ENCODE assay signal across 8 cellular contexts in genomic region chr1:25904942-25905679, GRCh38. TPM values are rescaled to one million over a fixed set of nuclear protein-coding genes. Genes with fewer than 3 reads are reported as not detected.
DNase-seq lines count a peak whose midpoint lies in the region; ATAC-seq and TF ChIP-seq lines count a peak whose summit lies in the region.

No MANE protein-coding gene starts in this region.

- peaks cover 5% of the 10 kb centered on the region for H3K4me1 Mint-ChIP-seq in activated T-helper 17 cell treated with anti-CD3 and anti-CD28 coated beads, Interleukin-2, amount 50 U/mL, for 72 hours
- H3K4me1 Mint-ChIP-seq in naive thymus-derived CD8-positive, alpha-beta T cell = peaks cover 8 to 26% (median 19%) of the 10 kb centered on the region in 4 donors
- peaks cover 2 to 23% of the 10 kb centered on the region in 2 donors for H3K4me1 Mint-ChIP-seq in stimulated activated naive B cell treated with anti-CD40 and anti-IgM and Interleukin-4, amounts not matched to agents 10 μg/mL and 1 μg/mL and 100 μg/mL, for 72 hours

- peaks cover 53% of the 10 kb centered on the region for H3K36me3 Mint-ChIP-seq in activated T-helper 17 cell treated with anti-CD3 and anti-CD28 coated beads, Interleukin-2, amount 50 U/mL, for 72 hours (ENCODE audit: low read depth)
- peaks cover 0 to 19% (median 9%) of the 10 kb centered on the region in 3 donors for H3K36me3 Mint-ChIP-seq in naive thymus-derived CD8-positive, alpha-beta T cell
- peaks cover 10 to 11% of the 10 kb centered on the region in 2 donors for H3K36me3 Mint-ChIP-seq in stimulated activated naive B cell treated with anti-CD40 and anti-IgM and Interleukin-4, amounts not matched to agents 10 μg/mL and 1 μg/mL and 100 μg/mL, for 72 hours

- H3K4me3 ChIP-seq in fibroblast of mammary gland (ENCODE audit: control insufficient read depth, low read depth, low read length) = peak overlapping the region; percentile 78

- DNase-seq in DMS53 treated with DMSO at 0.1 percent for 48 hours (lab: John Stamatoyannopoulos, UW; ENCODE audit: unreplicated experiment) (peak; percentile 83), GOT3 (lab: John Stamatoyannopoulos, UW) (peak; percentile 70), LoVo (ENCODE audit: low spot score) (peak; percentile 88), RPMI7951 (ENCODE audit: low read depth) (peak; percentile 93), fibroblast of mammary gland (ENCODE audit: low read depth) (peak; percentile 84)
- peak; percentile 76 to 96 (median 88) for DNase-seq in naive thymus-derived CD8-positive, alpha-beta T cell
- peak; percentile 78 for DNase-seq in stimulated activated naive B cell treated with anti-CD40 and anti-IgM and Interleukin-4, amounts not matched to agents 10 μg/mL and 1 μg/mL and 100 μg/mL, for 72 hours

- H3K9me3 Mint-ChIP-seq in activated T-helper 17 cell treated with anti-CD3 and anti-CD28 coated beads, Interleukin-2, amount 50 U/mL, for 72 hours = no peaks in the 10 kb centered on the region
- H3K9me3 Mint-ChIP-seq in naive thymus-derived CD8-positive, alpha-beta T cell = no peaks in the 10 kb centered on the region
- H3K9me3 Mint-ChIP-seq in stimulated activated naive B cell treated with anti-CD40 and anti-IgM and Interleukin-4, amounts not matched to agents 10 μg/mL and 1 μg/mL and 100 μg/mL, for 72 hours = no peaks in the 10 kb centered on the region

- peak overlapping the region; percentile 88 for H3K27ac Mint-ChIP-seq in activated T-helper 17 cell treated with anti-CD3 and anti-CD28 coated beads, Interleukin-2, amount 50 U/mL, for 72 hours
- H3K27ac Mint-ChIP-seq in naive thymus-derived CD8-positive, alpha-beta T cell = peak overlapping the region; percentile 84 to 97 (median 94)
- peak overlapping the region; percentile 51 for H3K27ac Mint-ChIP-seq in stimulated activated naive B cell treated with anti-CD40 and anti-IgM and Interleukin-4, amounts not matched to agents 10 μg/mL and 1 μg/mL and 100 μg/mL, for 72 hours

- no peaks in the 10 kb centered on the region for H3K27me3 Mint-ChIP-seq in activated T-helper 17 cell treated with anti-CD3 and anti-CD28 coated beads, Interleukin-2, amount 50 U/mL, for 72 hours
- H3K27me3 Mint-ChIP-seq in naive thymus-derived CD8-positive, alpha-beta T cell = no peaks in the 10 kb centered on the region
- no peaks in the 10 kb centered on the region for H3K27me3 Mint-ChIP-seq in stimulated activated naive B cell treated with anti-CD40 and anti-IgM and Interleukin-4, amounts not matched to agents 10 μg/mL and 1 μg/mL and 100 μg/mL, for 72 hours

- peak; percentile 5 for TF ChIP-seq CTCF in fibroblast of mammary gland (conservative IDR thresholded peaks at IDR 0.05; ENCODE audit: control insufficient read depth, insufficient read depth, low read depth, low read length)

- H3K4me3 Mint-ChIP-seq in activated T-helper 17 cell treated with anti-CD3 and anti-CD28 coated beads, Interleukin-2, amount 50 U/mL, for 72 hours = peak overlapping the region; percentile 98
- H3K4me3 Mint-ChIP-seq in naive thymus-derived CD8-positive, alpha-beta T cell = peak overlapping the region; percentile 84 to 98 (median 92)
- H3K4me3 Mint-ChIP-seq in stimulated activated naive B cell treated with anti-CD40 and anti-IgM and Interleukin-4, amounts not matched to agents 10 μg/mL and 1 μg/mL and 100 μg/mL, for 72 hours = peak overlapping the region; percentile 89 to 94

- POLR2A ChIA-PET in naive thymus-derived CD8-positive, alpha-beta T cell (lab: Charles Lee) = interaction anchor here (0.8 to 4.6 kb wide), 10 partner anchors 9 to 94 kb away, joined by 3 to 29 read pairs (median 9); partner anchors contain the start of genes MTFR1L, PAFAH2 and PAQR7

- ATAC-seq in activated T-helper 17 cell treated with anti-CD3 and anti-CD28 coated beads, Interleukin-2, amount 50 U/mL, for 72 hours (replicated peaks) = peak; percentile 94
- peak; percentile 66 to 71 for ATAC-seq in naive thymus-derived CD8-positive, alpha-beta T cell
- peak; percentile 85 to 86 for ATAC-seq in stimulated activated naive B cell treated with anti-CD40 and anti-IgM and Interleukin-4, amounts not matched to agents 10 μg/mL and 1 μg/mL and 100 μg/mL, for 72 hours (replicated peaks)

RNA-seq across cellular contexts. Expression of gene STMN1, which starts 1.1 kb away (rescaled TPM):
- 341 and 495 TPM in 2 replicates for total RNA-seq in RPMI7951 (2014; rRNA removed; shearing (Covaris generic))
- 100 to 1,000 TPM; 376 to 423 TPM for total RNA-seq in activated T-helper 17 cell treated with anti-CD3 and anti-CD28 coated beads, Interleukin-2, amount 50 U/mL, for 72 hours
- 10 to 100 TPM; 83.3 to 86.0 TPM for total RNA-seq in naive thymus-derived CD8-positive, alpha-beta T cell
- polyA plus RNA-seq in naive thymus-derived CD8-positive, alpha-beta T cell = 100 to 1,000 TPM; 197 to 238 (median 205) TPM

RNA-seq across cellular contexts. Expression of gene PAQR7, which starts 29.6 kb away (rescaled TPM):
- 3.2 and 5.0 TPM in 2 replicates for total RNA-seq in RPMI7951 (2014; rRNA removed; shearing (Covaris generic))
- 1 to 10 TPM; 5.7 to 7.2 TPM for total RNA-seq in activated T-helper 17 cell treated with anti-CD3 and anti-CD28 coated beads, Interleukin-2, amount 50 U/mL, for 72 hours
- 1 to 10 TPM; 6.3 to 6.5 TPM for total RNA-seq in naive thymus-derived CD8-positive, alpha-beta T cell
- polyA plus RNA-seq in naive thymus-derived CD8-positive, alpha-beta T cell = under 1 TPM; 0.08 to 0.32 (median 0.30) TPM

RNA-seq across cellular contexts. Expression of gene AUNIP, which starts 45.9 kb away (rescaled TPM):
- total RNA-seq in RPMI7951 (2014; rRNA removed; shearing (Covaris generic)) = 8.7 and 10.0 TPM in 2 replicates
- total RNA-seq in activated T-helper 17 cell treated with anti-CD3 and anti-CD28 coated beads, Interleukin-2, amount 50 U/mL, for 72 hours = 1 to 10 TPM; 3.7 to 7.2 TPM
- total RNA-seq in naive thymus-derived CD8-positive, alpha-beta T cell = not detected
- polyA plus RNA-seq in naive thymus-derived CD8-positive, alpha-beta T cell = not detected

Comparison
In these comparisons a context has a peak if more than half of its experiments do, and no peak if none do; other contexts are left out.
1. Peak in every context shown above with its lines: DNase-seq, ATAC-seq and H3K4me3 ChIP-seq.